ENCODE assay signal across 1 cellular context in genomic region chr10:72952901-72953223, GRCh38.
TF ChIP-seq lines count a peak whose summit lies in the region.

No MANE protein-coding gene starts in this region.

TF ChIP-seq in GM23338, 12 proteins besides CTCF, POLR2A, EP300 and RAD21 (continued from another document):
- TF ChIP-seq, protein P1, sequence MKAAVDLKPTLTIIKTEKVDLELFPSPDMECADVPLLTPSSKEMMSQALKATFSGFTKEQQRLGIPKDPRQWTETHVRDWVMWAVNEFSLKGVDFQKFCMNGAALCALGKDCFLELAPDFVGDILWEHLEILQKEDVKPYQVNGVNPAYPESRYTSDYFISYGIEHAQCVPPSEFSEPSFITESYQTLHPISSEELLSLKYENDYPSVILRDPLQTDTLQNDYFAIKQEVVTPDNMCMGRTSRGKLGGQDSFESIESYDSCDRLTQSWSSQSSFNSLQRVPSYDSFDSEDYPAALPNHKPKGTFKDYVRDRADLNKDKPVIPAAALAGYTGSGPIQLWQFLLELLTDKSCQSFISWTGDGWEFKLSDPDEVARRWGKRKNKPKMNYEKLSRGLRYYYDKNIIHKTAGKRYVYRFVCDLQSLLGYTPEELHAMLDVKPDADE (IDR thresholded peaks at IDR 0.05) = no peak
- TF ChIP-seq, protein P2, sequence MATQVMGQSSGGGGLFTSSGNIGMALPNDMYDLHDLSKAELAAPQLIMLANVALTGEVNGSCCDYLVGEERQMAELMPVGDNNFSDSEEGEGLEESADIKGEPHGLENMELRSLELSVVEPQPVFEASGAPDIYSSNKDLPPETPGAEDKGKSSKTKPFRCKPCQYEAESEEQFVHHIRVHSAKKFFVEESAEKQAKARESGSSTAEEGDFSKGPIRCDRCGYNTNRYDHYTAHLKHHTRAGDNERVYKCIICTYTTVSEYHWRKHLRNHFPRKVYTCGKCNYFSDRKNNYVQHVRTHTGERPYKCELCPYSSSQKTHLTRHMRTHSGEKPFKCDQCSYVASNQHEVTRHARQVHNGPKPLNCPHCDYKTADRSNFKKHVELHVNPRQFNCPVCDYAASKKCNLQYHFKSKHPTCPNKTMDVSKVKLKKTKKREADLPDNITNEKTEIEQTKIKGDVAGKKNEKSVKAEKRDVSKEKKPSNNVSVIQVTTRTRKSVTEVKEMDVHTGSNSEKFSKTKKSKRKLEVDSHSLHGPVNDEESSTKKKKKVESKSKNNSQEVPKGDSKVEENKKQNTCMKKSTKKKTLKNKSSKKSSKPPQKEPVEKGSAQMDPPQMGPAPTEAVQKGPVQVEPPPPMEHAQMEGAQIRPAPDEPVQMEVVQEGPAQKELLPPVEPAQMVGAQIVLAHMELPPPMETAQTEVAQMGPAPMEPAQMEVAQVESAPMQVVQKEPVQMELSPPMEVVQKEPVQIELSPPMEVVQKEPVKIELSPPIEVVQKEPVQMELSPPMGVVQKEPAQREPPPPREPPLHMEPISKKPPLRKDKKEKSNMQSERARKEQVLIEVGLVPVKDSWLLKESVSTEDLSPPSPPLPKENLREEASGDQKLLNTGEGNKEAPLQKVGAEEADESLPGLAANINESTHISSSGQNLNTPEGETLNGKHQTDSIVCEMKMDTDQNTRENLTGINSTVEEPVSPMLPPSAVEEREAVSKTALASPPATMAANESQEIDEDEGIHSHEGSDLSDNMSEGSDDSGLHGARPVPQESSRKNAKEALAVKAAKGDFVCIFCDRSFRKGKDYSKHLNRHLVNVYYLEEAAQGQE (IDR thresholded peaks at IDR 0.05; ENCODE audit: unreplicated experiment) = no peak
- TF ChIP-seq CREB1 (CRISPR knock-in tag; IDR thresholded peaks at IDR 0.05; ENCODE audit: low read depth) = no peak
- no peak for TF ChIP-seq ZNF331 (CRISPR knock-in tag; IDR thresholded peaks at IDR 0.05; ENCODE audit: low read depth)
- no peak for TF ChIP-seq POLR2AphosphoS5 (IDR thresholded peaks at IDR 0.05; ENCODE audit: low read depth)
- TF ChIP-seq JUNB (IDR thresholded peaks at IDR 0.05; ENCODE audit: unreplicated experiment) = no peak
- no peak for TF ChIP-seq ZNF114 (CRISPR knock-in tag; IDR thresholded peaks at IDR 0.05)
- TF ChIP-seq, protein P3, sequence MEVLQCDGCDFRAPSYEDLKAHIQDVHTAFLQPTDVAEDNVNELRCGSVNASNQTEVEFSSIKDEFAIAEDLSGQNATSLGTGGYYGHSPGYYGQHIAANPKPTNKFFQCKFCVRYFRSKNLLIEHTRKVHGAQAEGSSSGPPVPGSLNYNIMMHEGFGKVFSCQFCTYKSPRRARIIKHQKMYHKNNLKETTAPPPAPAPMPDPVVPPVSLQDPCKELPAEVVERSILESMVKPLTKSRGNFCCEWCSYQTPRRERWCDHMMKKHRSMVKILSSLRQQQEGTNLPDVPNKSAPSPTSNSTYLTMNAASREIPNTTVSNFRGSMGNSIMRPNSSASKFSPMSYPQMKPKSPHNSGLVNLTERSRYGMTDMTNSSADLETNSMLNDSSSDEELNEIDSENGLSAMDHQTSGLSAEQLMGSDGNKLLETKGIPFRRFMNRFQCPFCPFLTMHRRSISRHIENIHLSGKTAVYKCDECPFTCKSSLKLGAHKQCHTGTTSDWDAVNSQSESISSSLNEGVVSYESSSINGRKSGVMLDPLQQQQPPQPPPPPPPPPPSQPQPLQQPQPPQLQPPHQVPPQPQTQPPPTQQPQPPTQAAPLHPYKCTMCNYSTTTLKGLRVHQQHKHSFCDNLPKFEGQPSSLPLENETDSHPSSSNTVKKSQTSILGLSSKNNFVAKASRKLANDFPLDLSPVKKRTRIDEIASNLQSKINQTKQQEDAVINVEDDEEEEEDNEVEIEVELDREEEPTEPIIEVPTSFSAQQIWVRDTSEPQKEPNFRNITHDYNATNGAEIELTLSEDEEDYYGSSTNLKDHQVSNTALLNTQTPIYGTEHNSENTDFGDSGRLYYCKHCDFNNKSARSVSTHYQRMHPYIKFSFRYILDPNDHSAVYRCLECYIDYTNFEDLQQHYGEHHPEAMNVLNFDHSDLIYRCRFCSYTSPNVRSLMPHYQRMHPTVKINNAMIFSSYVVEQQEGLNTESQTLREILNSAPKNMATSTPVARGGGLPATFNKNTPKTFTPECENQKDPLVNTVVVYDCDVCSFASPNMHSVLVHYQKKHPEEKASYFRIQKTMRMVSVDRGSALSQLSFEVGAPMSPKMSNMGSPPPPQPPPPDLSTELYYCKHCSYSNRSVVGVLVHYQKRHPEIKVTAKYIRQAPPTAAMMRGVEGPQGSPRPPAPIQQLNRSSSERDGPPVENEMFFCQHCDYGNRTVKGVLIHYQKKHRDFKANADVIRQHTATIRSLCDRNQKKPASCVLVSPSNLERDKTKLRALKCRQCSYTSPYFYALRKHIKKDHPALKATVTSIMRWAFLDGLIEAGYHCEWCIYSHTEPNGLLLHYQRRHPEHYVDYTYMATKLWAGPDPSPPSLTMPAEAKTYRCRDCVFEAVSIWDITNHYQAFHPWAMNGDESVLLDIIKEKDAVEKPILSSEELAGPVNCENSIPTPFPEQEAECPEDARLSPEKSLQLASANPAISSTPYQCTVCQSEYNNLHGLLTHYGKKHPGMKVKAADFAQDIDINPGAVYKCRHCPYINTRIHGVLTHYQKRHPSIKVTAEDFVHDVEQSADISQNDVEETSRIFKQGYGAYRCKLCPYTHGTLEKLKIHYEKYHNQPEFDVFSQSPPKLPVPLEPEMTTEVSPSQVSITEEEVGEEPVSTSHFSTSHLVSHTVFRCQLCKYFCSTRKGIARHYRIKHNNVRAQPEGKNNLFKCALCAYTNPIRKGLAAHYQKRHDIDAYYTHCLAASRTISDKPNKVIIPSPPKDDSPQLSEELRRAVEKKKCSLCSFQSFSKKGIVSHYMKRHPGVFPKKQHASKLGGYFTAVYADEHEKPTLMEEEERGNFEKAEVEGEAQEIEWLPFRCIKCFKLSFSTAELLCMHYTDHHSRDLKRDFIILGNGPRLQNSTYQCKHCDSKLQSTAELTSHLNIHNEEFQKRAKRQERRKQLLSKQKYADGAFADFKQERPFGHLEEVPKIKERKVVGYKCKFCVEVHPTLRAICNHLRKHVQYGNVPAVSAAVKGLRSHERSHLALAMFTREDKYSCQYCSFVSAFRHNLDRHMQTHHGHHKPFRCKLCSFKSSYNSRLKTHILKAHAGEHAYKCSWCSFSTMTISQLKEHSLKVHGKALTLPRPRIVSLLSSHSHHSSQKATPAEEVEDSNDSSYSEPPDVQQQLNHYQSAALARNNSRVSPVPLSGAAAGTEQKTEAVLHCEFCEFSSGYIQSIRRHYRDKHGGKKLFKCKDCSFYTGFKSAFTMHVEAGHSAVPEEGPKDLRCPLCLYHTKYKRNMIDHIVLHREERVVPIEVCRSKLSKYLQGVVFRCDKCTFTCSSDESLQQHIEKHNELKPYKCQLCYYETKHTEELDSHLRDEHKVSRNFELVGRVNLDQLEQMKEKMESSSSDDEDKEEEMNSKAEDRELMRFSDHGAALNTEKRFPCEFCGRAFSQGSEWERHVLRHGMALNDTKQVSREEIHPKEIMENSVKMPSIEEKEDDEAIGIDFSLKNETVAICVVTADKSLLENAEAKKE (CRISPR knock-in tag; IDR thresholded peaks at IDR 0.05) = no peak
TF ChIP-seq in GM23338: peak in this region for 0.
